In the genomic region with DNA sequence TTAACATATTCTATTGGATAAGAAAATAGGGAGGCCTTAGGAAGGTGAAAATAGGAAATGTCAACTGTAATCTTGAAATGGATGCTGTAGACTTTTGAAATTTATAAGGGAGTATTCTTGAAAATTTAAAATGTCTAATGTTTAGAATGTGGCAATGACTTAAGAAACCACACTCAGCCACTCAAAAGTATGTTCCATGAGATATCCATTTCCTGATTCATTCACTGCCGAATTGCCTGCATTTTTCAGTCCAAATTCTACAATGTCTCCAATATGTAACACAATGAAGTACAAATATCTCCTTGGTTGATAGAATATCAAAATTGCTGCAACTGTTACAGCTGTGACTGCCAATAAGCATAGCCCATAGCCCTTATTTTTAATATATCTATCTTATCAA, we compare ENCODE assay signal across 23 cellular contexts.
"Had no signal": no experiment of that assay in that cellular context is flagged by ENCODE, and none has a peak within 500 bp of the region (broad histone marks: within the 10 kb centered on the region; RNA-seq: fewer than 3 reads in every experiment).

No MANE protein-coding gene starts in this region.

- H3K27me3 ChIP-seq: neural progenitor cell, neutrophil, ovary, right atrium auricular region, right lobe of liver, suprapubic skin, tibial artery, upper lobe of right lung had no signal

- DNase-seq: hypothalamus; immature natural killer cell; islet precursor cell; left ventricle myocardium inferior; mesendoderm; naive B cell; natural killer cell; nephron progenitor cell; occipital lobe; ovary; right lobe of liver; stimulated activated CD4-positive, alpha-beta T cell treated with anti-CD3 and anti-CD28 coated beads, Interleukin-4, amount 100 ng/mL, for 24 hours; stimulated activated naive CD4-positive, alpha-beta T cell; tibial artery; trophoblast cell; upper lobe of right lung had no signal

- H3K9ac ChIP-seq: neural progenitor cell had no signal

- H3K4me2 ChIP-seq: neural progenitor cell had no signal

- H2AFZ ChIP-seq: neural progenitor cell had no signal

- H3K27ac ChIP-seq: left ventricle myocardium inferior, neural progenitor cell, neutrophil, ovary, right atrium auricular region, right lobe of liver, skin epidermis, suprapubic skin, thoracic aorta, tibial artery, upper lobe of right lung had no signal

- H3K9me3 ChIP-seq: left ventricle myocardium inferior, neutrophil, ovary, right atrium auricular region, right lobe of liver, suprapubic skin, thoracic aorta, tibial artery, upper lobe of right lung had no signal

- H3K4me1 ChIP-seq: right lobe of liver, suprapubic skin, upper lobe of right lung had no signal

- H3K4me3 ChIP-seq: left ventricle myocardium inferior, lung, neural progenitor cell, ovary, right atrium auricular region, right lobe of liver, skin epidermis, suprapubic skin, thoracic aorta, tibial artery, upper lobe of right lung had no signal

- H3K36me3 ChIP-seq: left ventricle myocardium inferior, neural progenitor cell, neutrophil, ovary, right atrium auricular region, right lobe of liver, suprapubic skin, thoracic aorta, tibial artery, upper lobe of right lung had no signal
